Comparison of ENCODE assay signal across 32 cellular contexts in genomic region chr11:86535773-86536172, GRCh38.
"Had no signal": no experiment of that assay in that cellular context is flagged by ENCODE, and none has a peak within 500 bp of the region (broad histone marks: within the 10 kb centered on the region; RNA-seq: fewer than 3 reads in every experiment).

No MANE protein-coding gene starts in this region.

- H3K4me1 ChIP-seq: parathyroid adenoma, psoas muscle, spleen, suprapubic skin, testis, tibial artery, transverse colon, upper lobe of right lung, uterus had no signal

- H3K4me2 ChIP-seq: smooth muscle cell had no signal

- H3K4me3 Mint-ChIP-seq: naive thymus-derived CD8-positive, alpha-beta T cell; natural killer cell treated with Interleukin-12 subunit alpha and Interleukin-12 subunit beta and Interleukin-15 and Interleukin-18, amount 100 ng/mL, for 72 hours; nephron progenitor cell; neural crest cell; stimulated activated memory B cell treated with anti-CD40 and anti-IgM and Interleukin-4, amounts not matched to agents 10 μg/mL and 1 μg/mL and 100 μg/mL, for 72 hours; stimulated activated naive CD8-positive, alpha-beta T cell treated with anti-CD3 and anti-CD28 coated beads, Interleukin-15, amount 100 ng/mL, for 72 hours; type B pancreatic cell had no signal

- H3K27ac ChIP-seq: ovary, parathyroid adenoma, psoas muscle, skin epidermis, spleen, suprapubic skin, testis, tibial artery, transverse colon, upper lobe of right lung, uterus had no signal

- H3K27me3 ChIP-seq: ovary, spleen, suprapubic skin, testis, tibial artery, transverse colon, upper lobe of right lung, uterus had no signal

- H3K9ac ChIP-seq: parathyroid adenoma had no signal

- H3K36me3 Mint-ChIP-seq: naive thymus-derived CD8-positive, alpha-beta T cell; stimulated activated memory B cell treated with anti-CD40 and anti-IgM and Interleukin-4, amounts not matched to agents 10 μg/mL and 1 μg/mL and 100 μg/mL, for 72 hours; type B pancreatic cell had no signal

- H3K4me1 Mint-ChIP-seq: naive thymus-derived CD8-positive, alpha-beta T cell; nephron progenitor cell; neural crest cell; stimulated activated memory B cell treated with anti-CD40 and anti-IgM and Interleukin-4, amounts not matched to agents 10 μg/mL and 1 μg/mL and 100 μg/mL, for 72 hours; stimulated activated naive CD8-positive, alpha-beta T cell treated with anti-CD3 and anti-CD28 coated beads, Interleukin-15, amount 100 ng/mL, for 72 hours had no signal

- H3K27me3 Mint-ChIP-seq: progenitor cell of endocrine pancreas; stimulated activated memory B cell treated with anti-CD40 and anti-IgM and Interleukin-4, amounts not matched to agents 10 μg/mL and 1 μg/mL and 100 μg/mL, for 72 hours; stimulated activated naive CD8-positive, alpha-beta T cell treated with anti-CD3 and anti-CD28 coated beads, Interleukin-15, amount 100 ng/mL, for 72 hours; type B pancreatic cell had no signal

- H3K79me2 ChIP-seq: parathyroid adenoma had no signal

- ATAC-seq: naive thymus-derived CD8-positive, alpha-beta T cell; natural killer cell treated with Interleukin-12 subunit alpha and Interleukin-12 subunit beta and Interleukin-15 and Interleukin-18, amount 100 ng/mL, for 72 hours; psoas muscle; right cardiac atrium; sciatic nerve; stimulated activated memory B cell treated with anti-CD40 and anti-IgM and Interleukin-4, amounts not matched to agents 10 μg/mL and 1 μg/mL and 100 μg/mL, for 72 hours; stimulated activated naive CD8-positive, alpha-beta T cell treated with anti-CD3 and anti-CD28 coated beads, Interleukin-15, amount 100 ng/mL, for 72 hours; stimulated activated naive CD8-positive, alpha-beta T cell treated with anti-CD3 and anti-CD28 coated beads, Interleukin-15, Interleukin-2, amounts not matched to agents 100 U/mL and 50 U/mL, for 24 hours; upper lobe of right lung had no signal

- H3K9me3 ChIP-seq: ovary, psoas muscle, suprapubic skin, testis, tibial artery, transverse colon, upper lobe of right lung, uterus had no signal

- H3K4me3 ChIP-seq: ovary, psoas muscle, skin epidermis, smooth muscle cell, spleen, suprapubic skin, testis, tibial artery, transverse colon, upper lobe of right lung, uterus had no signal

- H3K36me3 ChIP-seq: ovary, spleen, suprapubic skin, tibial artery, transverse colon, upper lobe of right lung, uterus had no signal

- H3K27ac Mint-ChIP-seq: naive thymus-derived CD8-positive, alpha-beta T cell; natural killer cell treated with Interleukin-12 subunit alpha and Interleukin-12 subunit beta and Interleukin-15 and Interleukin-18, amount 100 ng/mL, for 72 hours; nephron progenitor cell; progenitor cell of endocrine pancreas; stimulated activated memory B cell treated with anti-CD40 and anti-IgM and Interleukin-4, amounts not matched to agents 10 μg/mL and 1 μg/mL and 100 μg/mL, for 72 hours; stimulated activated naive CD8-positive, alpha-beta T cell treated with anti-CD3 and anti-CD28 coated beads, Interleukin-15, amount 100 ng/mL, for 72 hours; type B pancreatic cell had no signal

- H3K9me3 Mint-ChIP-seq: natural killer cell treated with Interleukin-12 subunit alpha and Interleukin-12 subunit beta and Interleukin-15 and Interleukin-18, amount 100 ng/mL, for 72 hours; neural crest cell; stimulated activated memory B cell treated with anti-CD40 and anti-IgM and Interleukin-4, amounts not matched to agents 10 μg/mL and 1 μg/mL and 100 μg/mL, for 72 hours; stimulated activated naive CD8-positive, alpha-beta T cell treated with anti-CD3 and anti-CD28 coated beads, Interleukin-15, amount 100 ng/mL, for 72 hours; type B pancreatic cell had no signal

- DNase-seq: naive thymus-derived CD8-positive, alpha-beta T cell; nephron progenitor cell; occipital lobe; ovary; posterior cingulate gyrus; psoas muscle; right cardiac atrium; spleen; stimulated activated CD4-positive, alpha-beta T cell treated with anti-CD3 and anti-CD28 coated beads, Interleukin-12 subunit alpha, Interleukin-12 subunit beta, amount 100 ng/mL, for 4 hours; stimulated activated CD4-positive, alpha-beta T cell treated with anti-CD3 and anti-CD28 coated beads, Interleukin-1b, Interleukin-23, amount 100 ng/mL, for 48 hours; stimulated activated CD4-positive, alpha-beta T cell treated with anti-CD3 and anti-CD28 coated beads, Interleukin-4, amount 100 ng/mL, for 1 hour; stimulated activated CD4-positive, alpha-beta T cell treated with anti-CD3 and anti-CD28 coated beads, Interleukin-4, amount 100 ng/mL, for 4 hours; stimulated activated CD8-positive, alpha-beta memory T cell treated with anti-CD3 and anti-CD28 coated beads, Interleukin-4, amount 100 ng/mL, for 48 hours; stimulated activated naive CD4-positive, alpha-beta T cell; stimulated activated naive CD8-positive, alpha-beta T cell treated with anti-CD3 and anti-CD28 coated beads, Interleukin-15, amount 100 ng/mL, for 72 hours; stimulated activated naive CD8-positive, alpha-beta T cell treated with anti-CD3 and anti-CD28 coated beads, Interleukin-15, Interleukin-2, amounts not matched to agents 100 U/mL and 50 U/mL, for 24 hours; substantia nigra; testis; tibial artery; transverse colon; upper lobe of right lung; uterus had no signal

- H2AFZ ChIP-seq: parathyroid adenoma had no signal
